ENCODE assay signal across 14 cellular contexts in genomic region chr2:183903026-183903425, GRCh38.
DNase-seq lines count a peak whose midpoint lies in the region; ATAC-seq and TF ChIP-seq lines count a peak whose summit lies in the region.
"Had no signal": no experiment of that assay in that cellular context is flagged by ENCODE, and none has a peak within 500 bp of the region (broad histone marks: within the 10 kb centered on the region; RNA-seq: fewer than 3 reads in every experiment).

No MANE protein-coding gene starts in this region.

- intact Hi-C loops in right lobe of liver (cut with DNase I) = no loop called here

- WGBS in right lobe of liver (ENCODE audit: insufficient coverage, low coverage, low lambda C conversion rate, missing lambda C conversion rate) = 66% methylated on average over 2 of the region's 2 CpGs

- H3K36me3 ChIP-seq in right lobe of liver = no peaks in the 10 kb centered on the region
- H3K36me3 ChIP-seq: BLaER1, HAP-1 had no signal

- H3K4me3 ChIP-seq in epithelial cell of esophagus (ENCODE audit: low read length) (no peak overlapping the region), right lobe of liver (no peak overlapping the region)
- H3K4me3 ChIP-seq: BLaER1, HAP-1 had no signal

- ATAC-seq in right lobe of liver = no peak
- no peak for ATAC-seq in activated naive CD8-positive, alpha-beta T cell treated with anti-CD3 and anti-CD28 coated beads, Interleukin-2, amount 50 U/mL, for 24 hours

- H3K36me3 Mint-ChIP-seq in activated naive CD8-positive, alpha-beta T cell treated with anti-CD3 and anti-CD28 coated beads for 36 hours = no peaks in the 10 kb centered on the region
- H3K36me3 Mint-ChIP-seq in activated naive CD8-positive, alpha-beta T cell treated with anti-CD3 and anti-CD28 coated beads, Interleukin-2, amount 50 U/mL, for 24 hours (ENCODE audit: low read depth) = no peaks in the 10 kb centered on the region
- H3K36me3 Mint-ChIP-seq: CD8-positive, alpha-beta memory T cell had no signal

- no peaks in the 10 kb centered on the region for H3K9me3 Mint-ChIP-seq in activated naive CD8-positive, alpha-beta T cell treated with anti-CD3 and anti-CD28 coated beads for 36 hours
- H3K9me3 Mint-ChIP-seq in activated naive CD8-positive, alpha-beta T cell treated with anti-CD3 and anti-CD28 coated beads, Interleukin-2, amount 50 U/mL, for 24 hours = no peaks in the 10 kb centered on the region

- TF ChIP-seq CTCF in epithelial cell of esophagus (IDR thresholded peaks at IDR 0.05; ENCODE audit: insufficient read depth, low read depth, low read length, missing control alignments) (no peak), right lobe of liver (IDR thresholded peaks at IDR 0.05) (no peak)

- no peak overlapping the region for H3K27ac ChIP-seq in right lobe of liver
- H3K27ac ChIP-seq: BLaER1 had no signal

- peak; percentile 18 for DNase-seq in ELR (ENCODE audit: low read depth)
- peak; percentile 10 for DNase-seq in NCI-H69 (lab: John Stamatoyannopoulos, UW)
- peak; percentile 44 for DNase-seq in epithelial cell of esophagus (ENCODE audit: low read depth)
- peak; percentile 73 for DNase-seq in islet precursor cell
- DNase-seq in activated naive CD8-positive, alpha-beta T cell treated with anti-CD3 and anti-CD28 coated beads for 36 hours = no peak
- no peak for DNase-seq in right lobe of liver
- DNase-seq in activated naive CD8-positive, alpha-beta T cell treated with anti-CD3 and anti-CD28 coated beads, Interleukin-2, amount 50 U/mL, for 24 hours = no peak
- DNase-seq: 8988T; AML-193; CD8-positive, alpha-beta memory T cell; DMS53; GOT3 had no signal

- no peaks in the 10 kb centered on the region for H3K4me1 Mint-ChIP-seq in activated naive CD8-positive, alpha-beta T cell treated with anti-CD3 and anti-CD28 coated beads for 36 hours
- H3K4me1 Mint-ChIP-seq in activated naive CD8-positive, alpha-beta T cell treated with anti-CD3 and anti-CD28 coated beads, Interleukin-2, amount 50 U/mL, for 24 hours = no peaks in the 10 kb centered on the region
- H3K4me1 Mint-ChIP-seq: CD8-positive, alpha-beta memory T cell had no signal

- no peaks in the 10 kb centered on the region for H3K27me3 ChIP-seq in right lobe of liver
- H3K27me3 ChIP-seq: BLaER1 had no signal

- H3K4me1 ChIP-seq in right lobe of liver = no peaks in the 10 kb centered on the region
- H3K4me1 ChIP-seq: BLaER1, HAP-1 had no signal

- H3K4me3 Mint-ChIP-seq in activated naive CD8-positive, alpha-beta T cell treated with anti-CD3 and anti-CD28 coated beads for 36 hours = no peak overlapping the region
- no peak overlapping the region for H3K4me3 Mint-ChIP-seq in activated naive CD8-positive, alpha-beta T cell treated with anti-CD3 and anti-CD28 coated beads, Interleukin-2, amount 50 U/mL, for 24 hours
- H3K4me3 Mint-ChIP-seq: CD8-positive, alpha-beta memory T cell had no signal

- H3K27ac Mint-ChIP-seq in activated naive CD8-positive, alpha-beta T cell treated with anti-CD3 and anti-CD28 coated beads for 36 hours = no peak overlapping the region
- no peak overlapping the region for H3K27ac Mint-ChIP-seq in activated naive CD8-positive, alpha-beta T cell treated with anti-CD3 and anti-CD28 coated beads, Interleukin-2, amount 50 U/mL, for 24 hours
- H3K27ac Mint-ChIP-seq: CD8-positive, alpha-beta memory T cell had no signal

- no peak for TF ChIP-seq POLR2A in right lobe of liver (IDR thresholded peaks at IDR 0.05)

- H3K27me3 Mint-ChIP-seq in activated naive CD8-positive, alpha-beta T cell treated with anti-CD3 and anti-CD28 coated beads for 36 hours = no peaks in the 10 kb centered on the region
- H3K27me3 Mint-ChIP-seq in activated naive CD8-positive, alpha-beta T cell treated with anti-CD3 and anti-CD28 coated beads, Interleukin-2, amount 50 U/mL, for 24 hours = no peaks in the 10 kb centered on the region
- H3K27me3 Mint-ChIP-seq: CD8-positive, alpha-beta memory T cell had no signal

- H3K9me3 ChIP-seq in right lobe of liver = no peaks in the 10 kb centered on the region
- H3K9me3 ChIP-seq: BLaER1, HAP-1 had no signal

Comparison
In these comparisons a context has a peak if more than half of its experiments do, and no peak if none do; other contexts are left out.
1. DNase-seq: peak in ELR (single experiment), NCI-H69 (single experiment), epithelial cell of esophagus (single experiment) and islet precursor cell (single experiment); none in activated naive CD8-positive, alpha-beta T cell treated with anti-CD3 and anti-CD28 coated beads for 36 hours (single experiment), right lobe of liver (0 of 3) and activated naive CD8-positive, alpha-beta T cell treated with anti-CD3 and anti-CD28 coated beads, Interleukin-2, amount 50 U/mL, for 24 hours (single experiment).